Comparison of ENCODE assay signal across 9 cellular contexts in genomic region chr5:73436535-73437125, GRCh38. TPM values are rescaled to one million over a fixed set of nuclear protein-coding genes. Genes with fewer than 3 reads are reported as not detected.
DNase-seq lines count a peak whose midpoint lies in the region; ATAC-seq and TF ChIP-seq lines count a peak whose summit lies in the region.
"Had no signal": no experiment of that assay in that cellular context is flagged by ENCODE, and none has a peak within 500 bp of the region (broad histone marks: within the 10 kb centered on the region; RNA-seq: fewer than 3 reads in every experiment).

No MANE protein-coding gene starts in this region.

- H3K36me3 Mint-ChIP-seq in CD8-positive, alpha-beta T cell, result no peaks in the 10 kb centered on the region
- no peaks in the 10 kb centered on the region for H3K36me3 Mint-ChIP-seq in activated T-helper 2 cell treated with anti-CD3 and anti-CD28 coated beads, Interferon-gamma antibody, Interleukin-2, Interleukin-4, amounts not matched to agents 10 μg/mL and 5 μg/mL and 100 μg/mL, durations not matched to agents 14 hours and 24 hours and 36 hours (ENCODE audit: low read depth)

- no peaks in the 10 kb centered on the region for H3K36me3 ChIP-seq in CD8-positive, alpha-beta T cell (ENCODE audit: insufficient read depth, low read length)
- no peaks in the 10 kb centered on the region for H3K36me3 ChIP-seq in PC-3 (ENCODE audit: low read depth, low read length)

- H3K4me3 ChIP-seq in CD8-positive, alpha-beta T cell (ENCODE audit: low read depth, low read length), result no peak overlapping the region
- peak overlapping the region; percentile 68 for H3K4me3 ChIP-seq in PC-3 (ENCODE audit: low read length)
- peak overlapping the region; percentile 49 for H3K4me3 ChIP-seq in epithelial cell of proximal tubule (ENCODE audit: low read depth, low read length)

- peak overlapping the region; percentile 69 for H3K9ac ChIP-seq in PC-3 (ENCODE audit: low read length)

- POLR2A ChIA-PET in CD8-positive, alpha-beta T cell (lab: Charles Lee), result no interaction called here
- POLR2A ChIA-PET in PC-3 (lab: Charles Lee; ENCODE audit: unreplicated experiment), result no interaction called here

- CTCF ChIA-PET in CD8-positive, alpha-beta T cell (lab: Charles Lee), result no interaction called here
- CTCF ChIA-PET in PC-3 (lab: Charles Lee), result no interaction called here

- H3F3A ChIP-seq in PC-3 (ENCODE audit: low read length, unreplicated experiment), result no peaks in the 10 kb centered on the region

- H3K4me1 Mint-ChIP-seq in CD8-positive, alpha-beta T cell (ENCODE audit: low read depth), result peaks cover 14% of the 10 kb centered on the region
- H3K4me1 Mint-ChIP-seq in activated T-helper 2 cell treated with anti-CD3 and anti-CD28 coated beads, Interferon-gamma antibody, Interleukin-2, Interleukin-4, amounts not matched to agents 10 μg/mL and 5 μg/mL and 100 μg/mL, durations not matched to agents 14 hours and 24 hours and 36 hours (ENCODE audit: low read depth), result peaks cover 3% of the 10 kb centered on the region

- DNase-seq in CD8-positive, alpha-beta T cell, result no peak
- DNase-seq in PC-3 (no peak), epithelial cell of proximal tubule (ENCODE audit: low read depth) (no peak), omental fat pad (ENCODE audit: low spot score) (no peak)
- no peak for DNase-seq in activated T-helper 2 cell treated with anti-CD3 and anti-CD28 coated beads, Interferon-gamma antibody, Interleukin-2, Interleukin-4, amounts not matched to agents 10 μg/mL and 5 μg/mL and 100 μg/mL, durations not matched to agents 14 hours and 24 hours and 36 hours (ENCODE audit: low spot score)
- DNase-seq: NCI-H446 had no signal

- ATAC-seq in CD8-positive, alpha-beta T cell, result no peak
- ATAC-seq in PC-3 (no peak), omental fat pad (ENCODE audit: low FRiP score) (peak; percentile 44), GM21619 (IDR thresholded peaks at IDR 0.05; ENCODE audit: unreplicated experiment) (no peak), HG02588 (IDR thresholded peaks at IDR 0.05; ENCODE audit: unreplicated experiment) (no peak), HG03095 (IDR thresholded peaks at IDR 0.05; ENCODE audit: unreplicated experiment) (no peak)

- peaks cover 73% of the 10 kb centered on the region for H3K27me3 Mint-ChIP-seq in CD8-positive, alpha-beta T cell (ENCODE audit: low read depth)
- H3K27me3 Mint-ChIP-seq in activated T-helper 2 cell treated with anti-CD3 and anti-CD28 coated beads, Interferon-gamma antibody, Interleukin-2, Interleukin-4, amounts not matched to agents 10 μg/mL and 5 μg/mL and 100 μg/mL, durations not matched to agents 14 hours and 24 hours and 36 hours (ENCODE audit: low read depth), result peaks cover 76% of the 10 kb centered on the region

- intact Hi-C loops in CD8-positive, alpha-beta T cell (cut with DNase I, micrococcal nuclease), result loop anchor here in 1 of 2 experiments (5.0 kb wide), 1 partner anchor 54 kb away; no protein-coding TSS in a partner anchor
- intact Hi-C loops in PC-3 (cut with micrococcal nuclease), result loop anchor here (1.0 to 10.0 kb wide), 5 partner anchors 14 to 219 kb away; no protein-coding TSS in a partner anchor
- intact Hi-C loops in activated T-helper 2 cell treated with anti-CD3 and anti-CD28 coated beads, Interferon-gamma antibody, Interleukin-2, Interleukin-4, amounts not matched to agents 10 μg/mL and 5 μg/mL and 100 μg/mL, durations not matched to agents 14 hours and 24 hours and 36 hours (cut with micrococcal nuclease), result loop anchor here (2.0 kb wide), 3 partner anchors 14 to 134 kb away; no protein-coding TSS in a partner anchor

- TF ChIP-seq CTCF in CD8-positive, alpha-beta T cell (IDR thresholded peaks at IDR 0.05), result no peak
- no peak for TF ChIP-seq CTCF in PC-3 (conservative IDR thresholded peaks at IDR 0.05; ENCODE audit: low read depth, low read length)
- no peak for TF ChIP-seq CTCF in epithelial cell of proximal tubule (conservative IDR thresholded peaks at IDR 0.05; ENCODE audit: low read depth, low read length)
- no peak for TF ChIP-seq CTCF in omental fat pad (IDR thresholded peaks at IDR 0.05)

- no peaks in the 10 kb centered on the region for H3K79me2 ChIP-seq in PC-3 (ENCODE audit: low read length)

- no peak overlapping the region for H3K27ac Mint-ChIP-seq in CD8-positive, alpha-beta T cell
- no peak overlapping the region for H3K27ac Mint-ChIP-seq in activated T-helper 2 cell treated with anti-CD3 and anti-CD28 coated beads, Interferon-gamma antibody, Interleukin-2, Interleukin-4, amounts not matched to agents 10 μg/mL and 5 μg/mL and 100 μg/mL, durations not matched to agents 14 hours and 24 hours and 36 hours

- H3K9me3 ChIP-seq in CD8-positive, alpha-beta T cell (ENCODE audit: low read length), result no peaks in the 10 kb centered on the region
- no peaks in the 10 kb centered on the region for H3K9me3 ChIP-seq in PC-3 (ENCODE audit: low read length)

- H4K20me1 ChIP-seq in PC-3 (ENCODE audit: low read length), result no peaks in the 10 kb centered on the region

- peaks cover 15% of the 10 kb centered on the region for H3K4me1 ChIP-seq in CD8-positive, alpha-beta T cell (ENCODE audit: insufficient read depth, low read length)
- H3K4me1 ChIP-seq in PC-3 (ENCODE audit: insufficient read depth, low read length), result peaks cover 16% of the 10 kb centered on the region; the same call in 1 of the 2 replicates

- H3K9me2 ChIP-seq in PC-3 (replicated peaks; ENCODE audit: low read length), result no peaks in the 10 kb centered on the region

- no peaks in the 10 kb centered on the region for H3K9me3 Mint-ChIP-seq in CD8-positive, alpha-beta T cell
- no peaks in the 10 kb centered on the region for H3K9me3 Mint-ChIP-seq in activated T-helper 2 cell treated with anti-CD3 and anti-CD28 coated beads, Interferon-gamma antibody, Interleukin-2, Interleukin-4, amounts not matched to agents 10 μg/mL and 5 μg/mL and 100 μg/mL, durations not matched to agents 14 hours and 24 hours and 36 hours

- H3K27ac ChIP-seq in CD8-positive, alpha-beta T cell (ENCODE audit: low read depth, low read length), result no peak overlapping the region
- peak overlapping the region; percentile 72 for H3K27ac ChIP-seq in PC-3 (ENCODE audit: low read length)

- H3K4me2 ChIP-seq in PC-3 (ENCODE audit: low read length), result peak overlapping the region; percentile 88

- BruUV-seq in PC-3 (replicated peaks; lab: Mats Ljungman, UMichigan), result no TSS peak

- H2AFZ ChIP-seq in PC-3 (ENCODE audit: low read length), result peak overlapping the region; percentile 94

- H3K27me3 ChIP-seq in CD8-positive, alpha-beta T cell (ENCODE audit: insufficient read depth, low read length), result peaks cover 59% of the 10 kb centered on the region
- no peaks in the 10 kb centered on the region for H3K27me3 ChIP-seq in PC-3 (ENCODE audit: low read length)

- peak overlapping the region; percentile 59 for H3K4me3 Mint-ChIP-seq in CD8-positive, alpha-beta T cell
- no peak overlapping the region for H3K4me3 Mint-ChIP-seq in activated T-helper 2 cell treated with anti-CD3 and anti-CD28 coated beads, Interferon-gamma antibody, Interleukin-2, Interleukin-4, amounts not matched to agents 10 μg/mL and 5 μg/mL and 100 μg/mL, durations not matched to agents 14 hours and 24 hours and 36 hours (ENCODE audit: low read depth)

RNA-seq across cellular contexts. Expression of gene FOXD1, which starts 11.9 kb away (rescaled TPM):
- total RNA-seq in CD8-positive, alpha-beta T cell, result under 1 TPM in 1 of 2 experiments, not detected in 1; 0.35 TPM
- total RNA-seq in PC-3 (2014; rRNA removed) (10.3 and 12.8 TPM in 2 replicates), epithelial cell of proximal tubule (26.8 and 30.0 TPM in 2 replicates), omental fat pad (under 1 TPM in 1 of 4 donors, not detected in 3; 0.63 TPM)
- 0.11 and 0.25 TPM in 2 replicates for total RNA-seq in activated T-helper 2 cell treated with anti-CD3 and anti-CD28 coated beads, Interferon-gamma antibody, Interleukin-2, Interleukin-4, amounts not matched to agents 10 μg/mL and 5 μg/mL and 100 μg/mL, durations not matched to agents 14 hours and 24 hours and 36 hours
